ENCODE assay signal across 8 cellular contexts in genomic region chr10:101060036-101060950, GRCh38. TPM values are rescaled to one million over a fixed set of nuclear protein-coding genes. Genes with fewer than 3 reads are reported as not detected.
DNase-seq lines count a peak whose midpoint lies in the region; ATAC-seq and TF ChIP-seq lines count a peak whose summit lies in the region.

No MANE protein-coding gene starts in this region.

- ATAC-seq in GM18907 (IDR thresholded peaks at IDR 0.05; ENCODE audit: unreplicated experiment) (peak; percentile 37), HG03196 (IDR thresholded peaks at IDR 0.05; ENCODE audit: unreplicated experiment) (peak; percentile 37)

- DNase-seq in AG09319 (ENCODE audit: extremely low read depth, low read depth) = peak; percentile 86
- peak; percentile 91 for DNase-seq in NCI-H226
- DNase-seq in activated CD4-positive, CD25-positive, alpha-beta regulatory T cell treated with anti-CD3 and anti-CD28 coated beads, Interleukin-2, amount 50 U/mL, for 16 hours (ENCODE audit: low read depth, low spot score) = peak; percentile 77
- DNase-seq in cerebellum (ENCODE audit: low spot score) = peak; percentile 94
- DNase-seq in kidney tubule cell (ENCODE audit: low spot score) = peak; percentile 96
- DNase-seq in stimulated activated CD4-positive, alpha-beta T cell treated with anti-CD3 and anti-CD28 coated beads, Interleukin-1b, Interleukin-23, amount 100 ng/mL, for 1 hour (ENCODE audit: low read depth in 2 of 2) = peak; percentile 68 to 91

- peak; percentile 92 for TF ChIP-seq CTCF in AG09319 (IDR thresholded peaks at IDR 0.05; ENCODE audit: low read depth, low read length)

RNA-seq across cellular contexts. Expression of gene KAZALD1, which starts 1.5 kb away (rescaled TPM):
- 1.3 TPM for total RNA-seq in cerebellum

RNA-seq across cellular contexts. Expression of gene SFXN3, which starts 29.3 kb away (rescaled TPM):
- 47.7 TPM for total RNA-seq in cerebellum

RNA-seq across cellular contexts. Expression of gene PDZD7, which starts 29.4 kb away (rescaled TPM):
- total RNA-seq in cerebellum = 5.9 TPM

Comparison
In these comparisons a context has a peak if more than half of its experiments do, and no peak if none do; other contexts are left out.
1. Peak in every context shown above with its lines: DNase-seq and ATAC-seq.